1 cellular context compared by ENCODE assay signal in the genomic region with DNA sequence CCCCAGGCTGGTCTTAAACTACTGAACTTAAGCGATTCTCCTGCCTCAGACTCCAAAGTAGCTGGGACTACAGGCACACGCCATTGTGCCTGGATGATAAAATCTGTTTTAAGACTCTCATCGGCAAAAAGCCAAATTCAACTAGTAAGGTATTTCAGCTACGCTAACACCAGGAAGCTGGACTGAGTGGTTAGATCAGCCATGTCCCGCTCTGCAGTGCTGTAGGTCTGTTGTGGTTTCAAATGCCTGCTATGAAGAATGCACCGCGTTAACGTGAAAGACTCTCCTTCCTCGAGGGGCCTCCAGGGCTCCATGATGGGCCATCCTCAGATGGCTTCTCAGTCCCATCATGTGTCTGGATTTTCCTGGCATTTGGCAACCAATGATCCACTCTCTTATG.
TF ChIP-seq lines count a peak whose summit lies in the region.

No MANE protein-coding gene starts in this region.

TF ChIP-seq in K562, 482 proteins besides CTCF, POLR2A, EP300 and RAD21 (continued from another document):
- TF ChIP-seq HOMEZ (CRISPR knock-in tag; IDR thresholded peaks at IDR 0.05) (no peak), CREB1 (IDR thresholded peaks at IDR 0.05) (no peak), CREB1 (CRISPR knock-in tag; IDR thresholded peaks at IDR 0.05) (no peak), CHD1 (IDR thresholded peaks at IDR 0.05; ENCODE audit: low read length) (no peak), TBP (optimal IDR thresholded peaks at IDR 0.05; ENCODE audit: low read depth, low read length) (no peak), GTF2E2 (tag; IDR thresholded peaks at IDR 0.05) (no peak), ARHGAP35 (IDR thresholded peaks at IDR 0.05; ENCODE audit: partially characterized antibody) (no peak), ESRRB (CRISPR knock-in tag; IDR thresholded peaks at IDR 0.05; ENCODE audit: borderline replicate concordance) (no peak), CSDE1 (IDR thresholded peaks at IDR 0.05) (no peak), FOXM1 (IDR thresholded peaks at IDR 0.05; ENCODE audit: low read depth) (no peak), FOXM1 (CRISPR knock-in tag; IDR thresholded peaks at IDR 0.05; ENCODE audit: low read depth) (no peak), PTRF (tag; IDR thresholded peaks at IDR 0.05) (no peak), DDX20 (tag; IDR thresholded peaks at IDR 0.05; ENCODE audit: low read depth) (no peak), JUND (IDR thresholded peaks at IDR 0.05; ENCODE audit: borderline replicate concordance, low read depth, low read length) (no peak), JUND (tag; IDR thresholded peaks at IDR 0.05; ENCODE audit: borderline replicate concordance, low read depth, low read length) (no peak), CTBP1 (IDR thresholded peaks at IDR 0.05; ENCODE audit: borderline replicate concordance) (no peak), HMBOX1 (IDR thresholded peaks at IDR 0.05) (no peak)
